ENCODE assay signal across 27 cellular contexts in genomic region chr2:579961-580360, GRCh38.
"Had no signal": no experiment of that assay in that cellular context is flagged by ENCODE, and none has a peak within 500 bp of the region (broad histone marks: within the 10 kb centered on the region; RNA-seq: fewer than 3 reads in every experiment).

No MANE protein-coding gene starts in this region.

- H3K4me3 Mint-ChIP-seq: effector memory CD8-positive, alpha-beta T cell; natural killer cell; stimulated activated effector memory CD8-positive, alpha-beta T cell treated with anti-CD3 and anti-CD28 coated beads, Interleukin-12 subunit alpha, Interleukin-12 subunit beta, amount 100 ng/mL, for 72 hours; type B pancreatic cell had no signal

- H3K27ac ChIP-seq: esophagus squamous epithelium, heart right ventricle, lower lobe of right lung, pancreas, right lobe of liver, stomach, tibial artery had no signal

- H3K9me3 ChIP-seq: lower lobe of right lung, pancreas, right lobe of liver had no signal

- H3K27ac Mint-ChIP-seq: effector memory CD8-positive, alpha-beta T cell; natural killer cell; stimulated activated effector memory CD8-positive, alpha-beta T cell treated with anti-CD3 and anti-CD28 coated beads, Interleukin-12 subunit alpha, Interleukin-12 subunit beta, amount 100 ng/mL, for 72 hours; type B pancreatic cell had no signal

- H3K4me3 ChIP-seq: esophagus squamous epithelium, heart right ventricle, lower lobe of right lung, pancreas, right lobe of liver, stomach, tibial artery had no signal

- H3K36me3 ChIP-seq: esophagus squamous epithelium, heart right ventricle, lower lobe of right lung, pancreas, right lobe of liver, stomach, tibial artery had no signal

- H3K36me3 Mint-ChIP-seq: natural killer cell; stimulated activated effector memory CD8-positive, alpha-beta T cell treated with anti-CD3 and anti-CD28 coated beads, Interleukin-12 subunit alpha, Interleukin-12 subunit beta, amount 100 ng/mL, for 72 hours; type B pancreatic cell had no signal

- DNase-seq: cortex of kidney; effector memory CD8-positive, alpha-beta T cell; erythroblast; esophagus squamous epithelium; foreskin melanocyte; glutamatergic neuron; heart right ventricle; hippocampal formation; kidney glomerular epithelial cell; left colon; left ventricle myocardium superior; lower lobe of right lung; natural killer cell; occipital lobe; pancreas; small intestine; stimulated activated CD4-positive, alpha-beta T cell treated with anti-CD3 and anti-CD28 coated beads, Interleukin-2, amount 100 ng/mL, for 24 hours; stimulated activated CD4-positive, alpha-beta T cell treated with anti-CD3 and anti-CD28 coated beads, Interleukin-4, amount 100 ng/mL, for 24 hours; stimulated activated naive CD4-positive, alpha-beta T cell treated with Interleukin-2 at 50 U/mL for 16 hours; stomach; tibial artery had no signal

- H3K27me3 Mint-ChIP-seq: type B pancreatic cell had no signal

- H3K4me1 ChIP-seq: esophagus squamous epithelium, heart right ventricle, lower lobe of right lung, pancreas, right lobe of liver, stomach, tibial artery had no signal

- H3K9me3 Mint-ChIP-seq: natural killer cell had no signal

- ATAC-seq: effector memory CD8-positive, alpha-beta T cell; heart right ventricle; left colon; left ventricle myocardium superior; lower lobe of right lung; natural killer cell; pancreas; right lobe of liver; stimulated activated effector memory CD8-positive, alpha-beta T cell treated with anti-CD3 and anti-CD28 coated beads, Interleukin-12 subunit alpha, Interleukin-12 subunit beta, amount 100 ng/mL, for 72 hours had no signal

- FAIRE-seq: endometrium, islet of Langerhans, pancreas, small intestine, urothelium cell line had no signal
